ENCODE assay signal across 8 cellular contexts in the genomic region with DNA sequence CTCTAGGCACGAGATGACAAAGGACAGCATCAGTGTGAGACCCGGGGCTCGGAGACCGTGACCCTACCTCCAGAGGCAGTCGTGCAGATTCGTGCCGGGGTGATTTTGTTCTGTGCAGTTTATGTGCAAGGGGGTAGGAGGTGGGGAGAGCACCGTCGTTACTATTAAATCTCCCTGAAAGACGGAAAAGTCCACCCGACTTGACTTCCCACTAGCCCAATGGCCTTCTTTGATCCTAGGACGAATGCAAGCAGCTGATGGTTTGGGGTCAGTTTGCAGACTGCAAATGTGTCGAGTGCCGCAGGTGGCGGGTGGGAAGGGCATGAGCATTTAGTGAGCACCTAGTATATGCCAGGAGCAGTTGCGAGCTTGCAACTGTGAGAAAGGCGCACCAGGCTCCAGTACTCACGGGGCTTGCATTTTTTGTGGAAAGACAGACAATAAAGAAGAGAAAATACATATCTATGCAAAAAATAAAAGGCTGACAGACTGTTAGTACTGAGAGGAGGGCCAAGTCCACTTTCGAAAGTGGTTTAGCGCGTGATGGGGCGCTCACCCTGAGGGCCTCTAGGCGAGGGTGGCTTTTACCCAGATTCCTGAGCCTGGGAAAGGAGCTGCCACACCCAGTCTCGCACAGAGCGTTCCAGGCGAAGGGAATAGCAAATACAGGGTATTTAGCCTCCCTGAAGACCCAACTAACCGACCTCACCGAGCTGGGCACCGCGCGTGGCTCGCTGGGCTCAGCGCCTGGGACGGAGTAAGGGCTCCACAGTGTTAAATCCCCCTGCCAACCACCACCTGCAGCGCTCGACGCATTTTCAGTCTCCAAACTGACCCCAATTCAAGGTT. TPM values are rescaled to one million over a fixed set of nuclear protein-coding genes. Genes with fewer than 3 reads are reported as not detected.
DNase-seq lines count a peak whose midpoint lies in the region; ATAC-seq, FAIRE-seq and TF ChIP-seq lines count a peak whose summit lies in the region.

No MANE protein-coding gene starts in this region.

- peak; percentile 3 for ATAC-seq in HG02798 (IDR thresholded peaks at IDR 0.05; ENCODE audit: poor library complexity, unreplicated experiment)
- ATAC-seq in GM12878, result peak; percentile 31

- H4K20me1 ChIP-seq in OCI-LY7 (ENCODE audit: insufficient read depth, low read length) (peaks cover 22% of the 10 kb centered on the region), GM12878 (ENCODE audit: control insufficient read depth, insufficient read depth) (no peaks in the 10 kb centered on the region)

- POLR2A ChIA-PET in OCI-LY7 (lab: Charles Lee) (interaction anchor here (0.9 to 2.0 kb wide), 12 partner anchors 9 to 145 kb away, joined by 3 to 11 read pairs (median 4); no protein-coding TSS in a partner anchor), GM12878 (lab: Charles Lee) (interaction anchor here (0.6 to 6.0 kb wide), 17 partner anchors 9 to 161 kb away, joined by 3 to 68 read pairs (median 4); no protein-coding TSS in a partner anchor)

- TSS peak; percentile 71 for BruUV-seq in OCI-LY7 (replicated peaks; lab: Mats Ljungman, UMichigan)
- TSS peak; percentile 91 for BruUV-seq in GM12878 (replicated peaks; lab: Mats Ljungman, UMichigan)

- CTCF ChIA-PET in OCI-LY7 (lab: Charles Lee; ENCODE audit: unreplicated experiment), result interaction anchor here (1.0 to 2.1 kb wide), 3 partner anchors 85 to 168 kb away, joined by 3 to 12 read pairs (median 7); no protein-coding TSS in a partner anchor
- CTCF ChIA-PET in GM12878 (lab: Yijun Ruan, JAX), result interaction anchor here (1.1 to 9.8 kb wide), 21 partner anchors 9 to 171 kb away, joined by 3 to 129 read pairs (median 6); no protein-coding TSS in a partner anchor

- 2% methylated on average over 37 of the region's 37 CpGs for WGBS in GM12878 (ENCODE audit: insufficient coverage, insufficient replicate concordance, low lambda C conversion rate, missing lambda C conversion rate)

- DNase-seq in NCI-H2107 treated with DMSO at 0.1 percent for 48 hours (lab: John Stamatoyannopoulos, UW; ENCODE audit: unreplicated experiment) (peak; percentile 46), NCI-H2107 (lab: John Stamatoyannopoulos, UW) (no peak), OCI-LY7 (ENCODE audit: low spot score) (peak; percentile 71), GM12878 (ENCODE audit: low read depth, low spot score) (no peak), islet precursor cell (peak; percentile 60), midbrain (lab: John Stamatoyannopoulos, UW) (no peak)
- DNase-seq in stimulated activated CD4-positive, alpha-beta T cell treated with anti-CD3 and anti-CD28 coated beads, Interleukin-2, amount 100 ng/mL, for 4 hours (ENCODE audit: low read depth), result peak; percentile 18

- peak overlapping the region; percentile 88 for H3K4me3 ChIP-seq in OCI-LY7 (ENCODE audit: low read depth, low read length, poor library complexity, severe bottlenecking)
- H3K4me3 ChIP-seq in GM12878, result peak overlapping the region; percentile 76

- intact Hi-C loops in OCI-LY7 (cut with micrococcal nuclease; ENCODE audit: unreplicated experiment) (loop anchor here (1.0 to 5.0 kb wide), 6 partner anchors 85 to 264 kb away; no protein-coding TSS in a partner anchor), GM12878 (cut with micrococcal nuclease; ENCODE audit: unreplicated experiment) (loop anchor here (1.0 to 5.0 kb wide), 5 partner anchors 41 to 224 kb away; a partner anchor contains a TSS)

- in situ Hi-C loops in GM12878 (cut with MboI), result loop anchor here (5.0 kb wide), 1 partner anchor 164 kb away; no protein-coding TSS in a partner anchor

- TF ChIP-seq CTCF in OCI-LY7 (conservative IDR thresholded peaks at IDR 0.05; ENCODE audit: low read length) (0 out of 2 replicates have a peak, but pooled peaks have one; percentile 18), GM12878 (IDR thresholded peaks at IDR 0.05 in 2 of 3, conservative IDR thresholded peaks at IDR 0.05 in 1 of 3; ENCODE audit: control insufficient read depth in 2 of 3, extremely low read depth in 1 of 3, insufficient read depth in 1 of 3, low read depth in 3 of 3, low read length in 3 of 3) (no peak)

- H3K79me2 ChIP-seq in OCI-LY7 (ENCODE audit: insufficient read depth, low read depth, low read length) (peaks cover 38% of the 10 kb centered on the region), GM12878 (ENCODE audit: control insufficient read depth, insufficient read depth, low read length) (peaks cover 38% of the 10 kb centered on the region)

- peak overlapping the region; percentile 73 for H3K9ac ChIP-seq in GM12878 (ENCODE audit: control insufficient read depth, insufficient read depth, low read length)

- H3K4me2 ChIP-seq in OCI-LY7 (ENCODE audit: low read length) (peak overlapping the region; percentile 68), GM12878 (ENCODE audit: control insufficient read depth, insufficient read depth) (peak overlapping the region; percentile 86)

- RAD21 ChIA-PET in GM12878 (lab: Charles Lee; ENCODE audit: unreplicated experiment), result interaction anchor here (0.7 to 11.1 kb wide), 26 partner anchors 9 to 168 kb away, joined by 3 to 106 read pairs (median 6); a partner anchor contains a TSS

- no peaks in the 10 kb centered on the region for H3K9me2 ChIP-seq in OCI-LY7 (ENCODE audit: insufficient read depth, low read length)

- H3K27ac ChIP-seq in OCI-LY7 (ENCODE audit: low read depth, low read length, poor library complexity, severe bottlenecking) (peak overlapping the region; percentile 60), GM12878 (ENCODE audit: control insufficient read depth, insufficient read depth) (peak overlapping the region; percentile 75)

- TF ChIP-seq EP300 in GM12878 (IDR thresholded peaks at IDR 0.05; ENCODE audit: borderline replicate concordance in 1 of 2, control insufficient read depth in 1 of 2, low read depth in 2 of 2, low read length in 2 of 2), result no peak

- H3K4me1 ChIP-seq in OCI-LY7 (ENCODE audit: insufficient read depth, low read length, poor library complexity, severe bottlenecking) (peaks cover 56% of the 10 kb centered on the region), GM12878 (ENCODE audit: control insufficient read depth, insufficient read depth, low read length) (peaks cover 5% of the 10 kb centered on the region)

- no peaks in the 10 kb centered on the region for H3K27me3 ChIP-seq in GM12878 (replicated peaks in 1 of 2; ENCODE audit: control insufficient read depth in 2 of 2, insufficient read depth in 2 of 2, low read length in 1 of 2)

- SMC1A ChIA-PET in GM12878 (lab: Charles Lee; ENCODE audit: uncharacterized antibody, unreplicated experiment), result interaction anchor here (0.6 to 16.1 kb wide), 22 partner anchors 7 to 168 kb away, joined by 3 to 189 read pairs (median 10); no protein-coding TSS in a partner anchor

- peak overlapping the region; percentile 79; the same call in 1 of the 2 replicates for H2AFZ ChIP-seq in OCI-LY7 (ENCODE audit: low read length)
- H2AFZ ChIP-seq in GM12878 (ENCODE audit: control insufficient read depth, low read depth, low read length), result peak overlapping the region; percentile 80

- TF ChIP-seq POLR2A in GM12878 (IDR thresholded peaks at IDR 0.05; ENCODE audit: low read depth, low read length), result no peak

- H3K9me3 ChIP-seq in OCI-LY7 (ENCODE audit: low read length) (peaks cover 8% of the 10 kb centered on the region; the same call in 1 of the 2 replicates), GM12878 (replicated peaks; ENCODE audit: control insufficient read depth, insufficient read depth, low read length) (no peaks in the 10 kb centered on the region)

- H3K36me3 ChIP-seq in OCI-LY7 (ENCODE audit: insufficient read depth, low read length), result peaks cover 14% of the 10 kb centered on the region
- H3K36me3 ChIP-seq in GM12878 (ENCODE audit: control insufficient read depth in 2 of 2, insufficient read depth in 2 of 2, low read length in 1 of 2), result no peaks in the 10 kb centered on the region

- FAIRE-seq in GM12878 (lab: Jason Lieb, UNC), result no peak

- TF ChIP-seq RAD21 in GM12878 (IDR thresholded peaks at IDR 0.05; ENCODE audit: insufficient read depth, low read depth, low read length), result no peak

TF ChIP-seq in GM12878, 131 proteins besides CTCF, POLR2A, EP300 and RAD21 (continues in another document):
- TF ChIP-seq RCOR1 (conservative IDR thresholded peaks at IDR 0.05; ENCODE audit: low read depth, low read length), result no peak
- TF ChIP-seq NR2C2 (IDR thresholded peaks at IDR 0.05; ENCODE audit: borderline replicate concordance, control insufficient read depth, insufficient read length, low read depth), result no peak
- TF ChIP-seq CREB1 (IDR thresholded peaks at IDR 0.05; ENCODE audit: low read depth), result 0 out of 2 replicates have a peak, but pooled peaks have one; percentile 5
- TF ChIP-seq SIN3A (IDR thresholded peaks at IDR 0.05; ENCODE audit: low read depth, low read length), result peak; percentile 17; the same call in 1 of the 2 replicates
- TF ChIP-seq, protein P1, sequence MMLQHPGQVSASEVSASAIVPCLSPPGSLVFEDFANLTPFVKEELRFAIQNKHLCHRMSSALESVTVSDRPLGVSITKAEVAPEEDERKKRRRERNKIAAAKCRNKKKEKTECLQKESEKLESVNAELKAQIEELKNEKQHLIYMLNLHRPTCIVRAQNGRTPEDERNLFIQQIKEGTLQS (IDR thresholded peaks at IDR 0.05; ENCODE audit: borderline replicate concordance, extremely low read depth, low read depth, low read length), result no peak
- peak; percentile 33; the same call in 1 of the 2 replicates for TF ChIP-seq PAX5 (IDR thresholded peaks at IDR 0.05; ENCODE audit: borderline replicate concordance, low read depth, low read length)
- 0 out of 2 replicates have a peak, but pooled peaks have one; percentile 28 for TF ChIP-seq TCF7 (IDR thresholded peaks at IDR 0.05; ENCODE audit: borderline replicate concordance)

RNA-seq across cellular contexts. Expression of a gene that starts 0.9 kb away (rescaled TPM):
- total RNA-seq in OCI-LY7 (2014; rRNA removed; shearing (Covaris generic)), result 24.6 and 28.7 TPM in 2 replicates
- 67.0 and 79.9 TPM in 2 replicates for total RNA-seq in OCI-LY7 (2022)
- 60.2 and 64.2 TPM in 2 replicates for total RNA-seq in GM12878 (2013; cell fraction: nucleolus; rRNA removed)
- total RNA-seq in GM12878 (2014; rRNA removed), result 26.3 and 29.3 TPM in 2 replicates
- total RNA-seq in GM12878 (2014; rRNA removed; fragmentation: Illumina TruSeq; extraction: Trizol), result 27.8 and 28.2 TPM in 2 replicates
- total RNA-seq in GM12878 (2021), result 34.0 and 46.6 TPM in 2 replicates
- polyA plus RNA-seq in GM12878 (2011; ENCODE audit: low read depth), result 8.9 TPM
- polyA plus RNA-seq in GM12878 (2011; rRNA removed), result 26.1 and 28.0 TPM in 2 replicates
- 14.5 and 15.8 TPM in 2 replicates for polyA plus RNA-seq in GM12878 (2011; cell fraction: cytosol; rRNA removed)
- 77.3 and 96.7 TPM in 2 replicates for polyA plus RNA-seq in GM12878 (2011; cell fraction: nucleus; rRNA removed)
- 11.0 and 12.1 TPM in 2 replicates for polyA plus RNA-seq in GM12878 (2012)
- 23.3 and 26.6 TPM in 2 replicates for polyA plus RNA-seq in GM12878 (2014; fragmentation: Illumina TruSeq; extraction: Trizol)
- 10 to 100 TPM in 1 of 2 experiments, 1 to 10 TPM in 1; 6.1 to 15.2 TPM for polyA plus RNA-seq in GM12878 (2014; fragmentation: Nextera tagmentation; extraction: Ambion mirVana)
- 24.2 and 28.1 TPM in 2 replicates for polyA plus RNA-seq in GM12878 (2014; rRNA removed)
- 10 to 100 TPM; 33.3 to 38.1 TPM for polyA plus RNA-seq in GM12878 (2016; fragmentation: Nextera tagmentation; extraction: Ambion mirVana)
- polyA minus RNA-seq in GM12878 (2011; rRNA and poly(A)+ RNA removed), result 39.3 and 41.8 TPM in 2 replicates
- 7.9 and 12.3 TPM in 2 replicates for polyA minus RNA-seq in GM12878 (2011; cell fraction: cytosol; rRNA and poly(A)+ RNA removed)
- 34.5 and 77.9 TPM in 2 replicates for polyA minus RNA-seq in GM12878 (2011; cell fraction: nucleus; rRNA and poly(A)+ RNA removed)

Comparison
In these comparisons a context has a peak if more than half of its experiments do, and no peak if none do; other contexts are left out.
1. DNase-seq: peak in NCI-H2107 treated with DMSO at 0.1 percent for 48 hours (single experiment), OCI-LY7 (single experiment), islet precursor cell (single experiment) and stimulated activated CD4-positive, alpha-beta T cell treated with anti-CD3 and anti-CD28 coated beads, Interleukin-2, amount 100 ng/mL, for 4 hours (single experiment); none in NCI-H2107 (single experiment), GM12878 (single experiment) and midbrain (single experiment).